ENCODE assay signal across 10 cellular contexts in genomic region chr9:137035507-137035834, GRCh38. TPM values are rescaled to one million over a fixed set of nuclear protein-coding genes. Genes with fewer than 3 reads are reported as not detected.
DNase-seq lines count a peak whose midpoint lies in the region; ATAC-seq and TF ChIP-seq lines count a peak whose summit lies in the region.
"Had no signal": no experiment of that assay in that cellular context is flagged by ENCODE, and none has a peak within 500 bp of the region (broad histone marks: within the 10 kb centered on the region; RNA-seq: fewer than 3 reads in every experiment).

No MANE protein-coding gene starts in this region.

- DNase-seq in CD8-positive, alpha-beta T cell, result no peak
- no peak for DNase-seq in T-cell
- no peak for DNase-seq in SIG-M5 (lab: John Stamatoyannopoulos, UW)
- DNase-seq in DMS153 (lab: John Stamatoyannopoulos, UW), result no peak
- no peak for DNase-seq in AML-193 (lab: John Stamatoyannopoulos, UW)

- intact Hi-C loops in CD8-positive, alpha-beta T cell (cut with DNase I, micrococcal nuclease), result loop anchor here (1.0 to 2.0 kb wide), 7 partner anchors 31 to 248 kb away; partner anchors contain the start of genes AJM1 (in 1 of the 2) and PAXX (in 1 of the 2)

- H3K27ac ChIP-seq in 22Rv1 (peak overlapping the region; percentile 67), layer of hippocampus (ENCODE audit: low read depth, low read length) (peak overlapping the region; percentile 65)
- H3K27ac ChIP-seq in CD8-positive, alpha-beta T cell (ENCODE audit: low read depth, low read length), result no peak overlapping the region

- H3K27me3 Mint-ChIP-seq in CD8-positive, alpha-beta T cell (ENCODE audit: low read depth), result no peaks in the 10 kb centered on the region
- peaks cover 0 to 3% of the 10 kb centered on the region in 2 donors for H3K27me3 Mint-ChIP-seq in T-cell

- H3K27me3 ChIP-seq in CD8-positive, alpha-beta T cell (ENCODE audit: insufficient read depth, low read length), result no peaks in the 10 kb centered on the region
- no peaks in the 10 kb centered on the region for H3K27me3 ChIP-seq in layer of hippocampus (ENCODE audit: control insufficient read depth, insufficient read depth, low read length)

- H3K4me1 Mint-ChIP-seq in CD8-positive, alpha-beta T cell (ENCODE audit: low read depth), result peaks cover 31% of the 10 kb centered on the region
- H3K4me1 Mint-ChIP-seq in T-cell, result peaks cover 27 to 37% (median 32%) of the 10 kb centered on the region in 3 donors

- H3K4me1 ChIP-seq in CD8-positive, alpha-beta T cell (ENCODE audit: insufficient read depth, low read length), result peaks cover 42% of the 10 kb centered on the region

- H3K27ac Mint-ChIP-seq in CD8-positive, alpha-beta T cell, result no peak overlapping the region
- H3K27ac Mint-ChIP-seq in T-cell, result peak overlapping the region; percentile 88 to 93

- H3K9me3 Mint-ChIP-seq in CD8-positive, alpha-beta T cell, result no peaks in the 10 kb centered on the region
- no peaks in the 10 kb centered on the region for H3K9me3 Mint-ChIP-seq in T-cell

- H3K9me3 ChIP-seq in CD8-positive, alpha-beta T cell (ENCODE audit: low read length), result no peaks in the 10 kb centered on the region

- no peaks in the 10 kb centered on the region for H3K36me3 Mint-ChIP-seq in CD8-positive, alpha-beta T cell
- H3K36me3 Mint-ChIP-seq in T-cell, result no peaks in the 10 kb centered on the region

- ATAC-seq in CD8-positive, alpha-beta T cell, result no peak
- peak in 1 of 4 experiments; percentile 16 for ATAC-seq in T-cell (replicated peaks in 1 of 4)
- ATAC-seq in HG03457 (IDR thresholded peaks at IDR 0.05; ENCODE audit: unreplicated experiment), result no peak

- POLR2A ChIA-PET in CD8-positive, alpha-beta T cell (lab: Charles Lee), result interaction anchor here (0.6 to 2.0 kb wide), 12 partner anchors 9 to 307 kb away, joined by 3 to 9 read pairs (median 4); partner anchors contain the start of genes CLIC3, FBXW5, SAPCD2 and TUBB4B
- POLR2A ChIA-PET in T-cell (lab: Charles Lee), result interaction anchor here in 1 of 2 donors (0.6 kb wide), 1 partner anchor 247 kb away, joined by 3 read pairs; no protein-coding TSS in a partner anchor

- no peak overlapping the region for H3K4me3 ChIP-seq in CD8-positive, alpha-beta T cell (ENCODE audit: low read depth, low read length)

- peak; percentile 73 for TF ChIP-seq CTCF in 22Rv1 (IDR thresholded peaks at IDR 0.05)
- peak; percentile 12 for TF ChIP-seq CTCF in CD8-positive, alpha-beta T cell (IDR thresholded peaks at IDR 0.05)

- H3K36me3 ChIP-seq in CD8-positive, alpha-beta T cell (ENCODE audit: insufficient read depth, low read length), result no peaks in the 10 kb centered on the region

- peak overlapping the region; percentile 70 for H3K4me3 Mint-ChIP-seq in CD8-positive, alpha-beta T cell
- peak overlapping the region in 1 of 3 donors; percentile 82 for H3K4me3 Mint-ChIP-seq in T-cell

- CTCF ChIA-PET in CD8-positive, alpha-beta T cell (lab: Charles Lee), result interaction anchor here (0.5 to 4.3 kb wide), 57 partner anchors 9 to 728 kb away, joined by 3 to 68 read pairs (median 4); partner anchors contain the start of genes AJM1, C8G, CLIC3 and FBXW5
- CTCF ChIA-PET in T-cell (lab: Charles Lee), result interaction anchor here (0.6 to 1.9 kb wide), 15 partner anchors 9 to 596 kb away, joined by 3 to 19 read pairs (median 5); partner anchors contain the start of genes AJM1 (in 1 of the 2), MAN1B1 (in 1 of the 2), NPDC1 (in 1 of the 2) and TMEM141 (in 1 of the 2)

RNA-seq across cellular contexts. Expression of gene FUT7, which starts 3.6 kb away (rescaled TPM):
- under 1 TPM; 0.42 to 0.65 TPM for total RNA-seq in CD8-positive, alpha-beta T cell
- total RNA-seq in T-cell, result 1 to 10 TPM; 1.1 to 7.7 (median 5.1) TPM
- total RNA-seq: myocyte, RPMI7951 had no signal

RNA-seq across cellular contexts. Expression of gene ABCA2, which starts 7.4 kb away (rescaled TPM):
- 10 to 100 TPM; 87.5 to 93.0 TPM for total RNA-seq in CD8-positive, alpha-beta T cell
- total RNA-seq in T-cell, result 100 to 1,000 TPM in 3 of 5 donors, 10 to 100 TPM in 2; 58.6 to 138 (median 121) TPM

RNA-seq across cellular contexts. Expression of gene NPDC1, which starts 10.5 kb away (rescaled TPM):
- 10 to 100 TPM; 29.7 to 29.8 TPM for total RNA-seq in CD8-positive, alpha-beta T cell
- 10 to 100 TPM; 32.4 to 76.7 (median 57.0) TPM for total RNA-seq in T-cell

RNA-seq across cellular contexts. Expression of gene ENTPD2, which starts 18.4 kb away (rescaled TPM):
- not detected for total RNA-seq in CD8-positive, alpha-beta T cell
- under 1 TPM in 1 of 5 donors, not detected in 4; 0.32 TPM for total RNA-seq in T-cell
- total RNA-seq: RPMI7951 had no signal

RNA-seq across cellular contexts. Expression of gene SAPCD2, which starts 34.9 kb away (rescaled TPM):
- under 1 TPM; 0.38 to 0.47 TPM for total RNA-seq in CD8-positive, alpha-beta T cell
- total RNA-seq in T-cell, result 1 to 10 TPM in 1 of 5 donors, under 1 TPM in 4; 0.33 to 1.0 (median 0.83) TPM
